ENCODE assay signal across 26 cellular contexts in the genomic region with DNA sequence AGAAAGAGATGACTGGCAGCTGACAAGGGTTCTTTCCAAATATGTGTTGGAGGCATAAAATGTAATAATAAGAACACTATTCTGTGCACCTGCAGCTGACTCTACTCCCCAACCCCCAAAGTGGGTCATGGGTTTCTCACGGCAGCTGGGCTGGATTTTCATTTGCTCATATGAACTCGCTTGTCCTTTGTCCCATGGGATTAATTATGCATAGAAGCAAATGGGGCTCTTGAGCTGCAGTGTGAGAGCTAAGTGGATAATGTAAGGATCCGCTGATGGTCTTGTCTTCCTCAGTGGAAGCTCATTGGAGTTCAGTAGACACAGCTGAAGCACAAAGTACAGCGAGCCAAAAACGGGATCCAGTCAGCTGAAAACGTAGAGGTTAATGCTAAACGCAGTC. TPM values are rescaled to one million over a fixed set of nuclear protein-coding genes. Genes with fewer than 3 reads are reported as not detected.
DNase-seq lines count a peak whose midpoint lies in the region; ATAC-seq and TF ChIP-seq lines count a peak whose summit lies in the region.
"Had no signal": no experiment of that assay in that cellular context is flagged by ENCODE, and none has a peak within 500 bp of the region (broad histone marks: within the 10 kb centered on the region; RNA-seq: fewer than 3 reads in every experiment).

No MANE protein-coding gene starts in this region.

- no peak overlapping the region for H3K27ac Mint-ChIP-seq in activated CD4-positive, alpha-beta memory T cell treated with anti-CD3 and anti-CD28 coated beads for 36 hours
- H3K27ac Mint-ChIP-seq: activated CD8-positive, alpha-beta memory T cell treated with anti-CD3 and anti-CD28 coated beads, Interleukin-2, amount 10 ng/mL, durations not matched to agents 7 days and 5 days; endodermal cell; naive thymus-derived CD4-positive, alpha-beta T cell had no signal

- POLR2A ChIA-PET in activated CD4-positive, alpha-beta memory T cell treated with anti-CD3 and anti-CD28 coated beads for 36 hours (lab: Charles Lee), result no interaction called here

- ATAC-seq in left lobe of liver, result no peak
- ATAC-seq: activated CD8-positive, alpha-beta memory T cell treated with anti-CD3 and anti-CD28 coated beads, Interleukin-2, amount 10 ng/mL, durations not matched to agents 7 days and 5 days; heart right ventricle; lower lobe of right lung; naive thymus-derived CD4-positive, alpha-beta T cell had no signal

- H3K4me3 ChIP-seq in dorsolateral prefrontal cortex, result peak overlapping the region in 9 of 59 donors; percentile 1 to 25 (median 12)
- H3K4me3 ChIP-seq: BLaER1 treated with 17β-estradiol and CSF1 and Interleukin-3, amounts not matched to agents 10 nM and 100 nM; cardiac muscle cell; heart right ventricle; lower lobe of right lung; PC-9; prostate gland; upper lobe of left lung had no signal

- H3K27ac ChIP-seq in dorsolateral prefrontal cortex, result peak overlapping the region in 44 of 59 donors; percentile 0 to 78 (median 49)
- H3K27ac ChIP-seq in temporal lobe (ENCODE audit: low read depth, low read length), result peak overlapping the region; percentile 65
- H3K27ac ChIP-seq: BLaER1 treated with 17β-estradiol and CSF1 and Interleukin-3, amounts not matched to agents 10 nM and 100 nM; cardiac muscle cell; heart right ventricle; lower lobe of right lung; PC-9; prostate gland; upper lobe of left lung had no signal

- DNase-seq in NCI-H1436 (lab: John Stamatoyannopoulos, UW), result peak; percentile 94
- DNase-seq in NCI-H2171 treated with DMSO at 0.1 percent for 48 hours (lab: John Stamatoyannopoulos, UW), result peak; percentile 95
- DNase-seq in dorsolateral prefrontal cortex, result no peak
- no peak for DNase-seq in stimulated activated naive CD4-positive, alpha-beta T cell treated with Interleukin-2 at 50 U/mL for 16 hours (lab: John Stamatoyannopoulos, UW)
- DNase-seq in left lobe of liver (ENCODE audit: low spot score), result no peak
- no peak for DNase-seq in activated CD4-positive, alpha-beta memory T cell treated with anti-CD3 and anti-CD28 coated beads for 36 hours
- DNase-seq: activated CD4-positive, CD25-positive, alpha-beta regulatory T cell; activated CD8-positive, alpha-beta memory T cell treated with anti-CD3 and anti-CD28 coated beads, Interleukin-2, amount 10 ng/mL, durations not matched to agents 7 days and 5 days; activated T-cell treated with anti-CD3 and anti-CD28 coated beads, Interleukin-2, amount 50 U/mL, for 48 hours; cortex of kidney; endodermal cell; heart right ventricle; Kasumi-1; kidney; lower lobe of right lung; naive thymus-derived CD4-positive, alpha-beta T cell; NCI-H2081; NCI-H510A; PC-9; SK-N-SH; stimulated activated CD4-positive, alpha-beta T cell treated with anti-CD3 and anti-CD28 coated beads, Interleukin-4, amount 100 ng/mL, for 24 hours; upper lobe of left lung had no signal

- H3K4me3 Mint-ChIP-seq in activated CD4-positive, alpha-beta memory T cell treated with anti-CD3 and anti-CD28 coated beads for 36 hours, result no peak overlapping the region
- H3K4me3 Mint-ChIP-seq: activated CD8-positive, alpha-beta memory T cell treated with anti-CD3 and anti-CD28 coated beads, Interleukin-2, amount 10 ng/mL, durations not matched to agents 7 days and 5 days; endodermal cell; naive thymus-derived CD4-positive, alpha-beta T cell had no signal

- H3K4me1 Mint-ChIP-seq in activated CD4-positive, alpha-beta memory T cell treated with anti-CD3 and anti-CD28 coated beads for 36 hours (ENCODE audit: low read depth), result no peaks in the 10 kb centered on the region
- H3K4me1 Mint-ChIP-seq: activated CD8-positive, alpha-beta memory T cell treated with anti-CD3 and anti-CD28 coated beads, Interleukin-2, amount 10 ng/mL, durations not matched to agents 7 days and 5 days; endodermal cell; naive thymus-derived CD4-positive, alpha-beta T cell had no signal

- no peaks in the 10 kb centered on the region for H3K9me3 Mint-ChIP-seq in activated CD4-positive, alpha-beta memory T cell treated with anti-CD3 and anti-CD28 coated beads for 36 hours
- H3K9me3 Mint-ChIP-seq: endodermal cell; naive thymus-derived CD4-positive, alpha-beta T cell had no signal

- H3K27me3 ChIP-seq in dorsolateral prefrontal cortex, result no peaks in the 10 kb centered on the region
- H3K27me3 ChIP-seq: BLaER1 treated with 17β-estradiol and CSF1 and Interleukin-3, amounts not matched to agents 10 nM and 100 nM; cardiac muscle cell; heart right ventricle; upper lobe of left lung had no signal

- TF ChIP-seq CTCF in dorsolateral prefrontal cortex (IDR thresholded peaks at IDR 0.05 in 54 of 56, conservative IDR thresholded peaks at IDR 0.05 in 2 of 56; ENCODE audit: low read depth in 1 of 56, partially characterized antibody in 56 of 56), result no peak

- no peaks in the 10 kb centered on the region for H3K27me3 Mint-ChIP-seq in activated CD4-positive, alpha-beta memory T cell treated with anti-CD3 and anti-CD28 coated beads for 36 hours
- H3K27me3 Mint-ChIP-seq: activated CD8-positive, alpha-beta memory T cell treated with anti-CD3 and anti-CD28 coated beads, Interleukin-2, amount 10 ng/mL, durations not matched to agents 7 days and 5 days; naive thymus-derived CD4-positive, alpha-beta T cell had no signal

- intact Hi-C loops in dorsolateral prefrontal cortex (cut with DNase I), result loop anchor here in 1 of 2 donors (10.0 kb wide), 1 partner anchor 206 kb away; no protein-coding TSS in a partner anchor
- intact Hi-C loops in activated CD4-positive, alpha-beta memory T cell treated with anti-CD3 and anti-CD28 coated beads for 36 hours (cut with micrococcal nuclease), result no loop called here

- peaks cover 2% of the 10 kb centered on the region for H3K36me3 Mint-ChIP-seq in activated CD4-positive, alpha-beta memory T cell treated with anti-CD3 and anti-CD28 coated beads for 36 hours
- H3K36me3 Mint-ChIP-seq: activated CD8-positive, alpha-beta memory T cell treated with anti-CD3 and anti-CD28 coated beads, Interleukin-2, amount 10 ng/mL, durations not matched to agents 7 days and 5 days had no signal

- CTCF ChIA-PET in activated CD4-positive, alpha-beta memory T cell treated with anti-CD3 and anti-CD28 coated beads for 36 hours (lab: Charles Lee), result interaction anchor here (0.6 to 1.3 kb wide), 2 partner anchors 203 to 223 kb away, joined by 3 to 6 read pairs; no protein-coding TSS in a partner anchor

RNA-seq across cellular contexts. Expression of gene TTC8, which starts 46.3 kb away (rescaled TPM):
- total RNA-seq in dorsolateral prefrontal cortex (10 to 100 TPM; 10.7 to 54.1 (median 29.8) TPM), temporal lobe (8.6 TPM), left lobe of liver (9.0 TPM)
- total RNA-seq in activated CD4-positive, alpha-beta memory T cell treated with anti-CD3 and anti-CD28 coated beads for 36 hours, result 1 to 10 TPM; 3.3 to 4.9 TPM

Comparison
In these comparisons a context has a peak if more than half of its experiments do, and no peak if none do; other contexts are left out.
1. DNase-seq: peak in NCI-H1436 (single experiment) and NCI-H2171 treated with DMSO at 0.1 percent for 48 hours (single experiment); none in dorsolateral prefrontal cortex (0 of 10), stimulated activated naive CD4-positive, alpha-beta T cell treated with Interleukin-2 at 50 U/mL for 16 hours (single experiment), left lobe of liver (single experiment) and activated CD4-positive, alpha-beta memory T cell treated with anti-CD3 and anti-CD28 coated beads for 36 hours (single experiment).